ENCODE assay signal across 14 cellular contexts in the genomic region with DNA sequence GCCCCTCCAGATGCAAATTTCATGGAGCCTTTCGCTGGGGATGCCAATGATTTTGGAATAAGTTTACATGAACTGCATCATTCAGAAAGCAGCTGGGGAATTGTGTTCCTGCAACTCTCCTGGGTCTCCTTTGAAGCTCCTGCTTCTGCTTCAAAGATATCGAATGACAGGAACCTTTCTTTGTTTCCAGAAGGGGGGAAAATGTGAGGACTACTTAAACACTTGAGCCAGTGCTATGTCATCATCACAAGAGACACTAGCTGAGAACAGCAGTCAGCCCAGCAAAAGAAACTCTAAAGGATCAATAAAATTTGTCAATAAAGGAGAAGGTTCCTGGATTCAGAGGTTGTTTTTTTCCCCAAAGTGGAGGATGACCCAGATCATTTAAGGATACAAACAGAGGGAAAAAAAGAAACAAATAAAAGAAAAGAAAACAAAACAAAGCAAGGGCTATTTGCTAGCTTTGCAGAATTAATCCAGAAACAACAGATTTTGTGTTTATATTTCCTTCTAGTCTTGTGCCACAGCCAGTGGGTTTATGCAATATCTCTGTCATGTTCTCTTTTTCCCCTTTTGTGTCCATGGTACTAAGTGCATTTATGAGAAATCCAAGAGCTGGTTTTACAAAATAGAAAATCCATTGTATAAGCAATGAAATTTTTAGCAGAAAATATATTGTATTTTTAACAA.
A peak's percentile ranks its signal among the peaks of the same experiment; 100 is the strongest.
DNase-seq lines count a peak whose midpoint lies in the region; ATAC-seq, FAIRE-seq and TF ChIP-seq lines count a peak whose summit lies in the region.
"Had no signal": no experiment of that assay in that cellular context is flagged by ENCODE, and none has a peak within 500 bp of the region (broad histone marks: within the 10 kb centered on the region; RNA-seq: fewer than 3 reads in every experiment).

No MANE protein-coding gene starts in this region.

- no peak overlapping the region for H3K4ac ChIP-seq in H1 (replicated peaks; ENCODE audit: insufficient read length, low read depth, low read length)

- no peak overlapping the region for H4K8ac ChIP-seq in H1 (ENCODE audit: extremely low read depth, insufficient read depth, low read length)

- no peaks in the 10 kb centered on the region for H3K9me2 ChIP-seq in Karpas-422 (replicated peaks; ENCODE audit: insufficient read depth, low read length)

- DNase-seq in Karpas-422 = no peak
- DNase-seq in NCI-H2227 treated with DMSO at 0.1 percent for 48 hours (lab: John Stamatoyannopoulos, UW) = peak; percentile 48
- no peak for DNase-seq in H1 (ENCODE audit: low read depth in 1 of 2, low spot score in 2 of 2)
- DNase-seq in osteoblast (ENCODE audit: insufficient read length, low spot score, missing footprints) = no peak
- DNase-seq in HT-29 (ENCODE audit: low spot score) = no peak
- DNase-seq: activated T-cell treated with anti-CD3 and anti-CD28 coated beads, Interleukin-2, amount 50 U/mL, for 48 hours; stimulated activated CD4-positive, alpha-beta T cell treated with anti-CD3 and anti-CD28 coated beads, Interleukin-1b, Interleukin-23, amount 100 ng/mL, for 48 hours; stimulated activated naive CD8-positive, alpha-beta T cell treated with anti-CD3 and anti-CD28 coated beads, Interleukin-15, Interleukin-2, amounts not matched to agents 100 U/mL and 50 U/mL, for 24 hours had no signal

- H3K27ac ChIP-seq in Karpas-422 (ENCODE audit: low read length) (peak overlapping the region; percentile 91), H1 (ENCODE audit: low read depth, low read length) (no peak overlapping the region), osteoblast (ENCODE audit: low read depth, low read length) (peak overlapping the region; percentile 34)
- H3K27ac ChIP-seq: HL-60, neutrophil had no signal

- ATAC-seq in GM18858 (IDR thresholded peaks at IDR 0.05; ENCODE audit: unreplicated experiment) (no peak), GM21528 (IDR thresholded peaks at IDR 0.05; ENCODE audit: low FRiP score, unreplicated experiment) (no peak)
- no peak for ATAC-seq in activated CD4-positive, CD25-positive, alpha-beta regulatory T cell treated with anti-CD3 and anti-CD28 coated beads, Interleukin-2, amount 50 U/mL, for 24 hours
- ATAC-seq: Right ventricle myocardium inferior; stimulated activated naive CD8-positive, alpha-beta T cell treated with anti-CD3 and anti-CD28 coated beads, Interleukin-15, Interleukin-2, amounts not matched to agents 100 U/mL and 50 U/mL, for 24 hours had no signal

- 5% methylated on average over 2 of the region's 2 CpGs; no CpG with 5 or more reads in 1 of the 2 experiments for WGBS in H1 (ENCODE audit: extremely low coverage in 1 of 2, insufficient coverage in 1 of 2, insufficient read length in 1 of 2, insufficient replicate concordance in 2 of 2, low coverage in 1 of 2, low lambda C conversion rate in 2 of 2, missing lambda C conversion rate in 1 of 2), 2 experiments

- H3K27me3 ChIP-seq in Karpas-422 (ENCODE audit: low read length) = no peaks in the 10 kb centered on the region
- H3K27me3 ChIP-seq in H1 (replicated peaks in 1 of 4; ENCODE audit: control insufficient read depth in 3 of 4, extremely low read depth in 1 of 4, insufficient read depth in 3 of 4, low read length in 3 of 4) = no peaks in the 10 kb centered on the region
- H3K27me3 ChIP-seq in osteoblast (ENCODE audit: insufficient read depth, low read length) = no peaks in the 10 kb centered on the region
- H3K27me3 ChIP-seq: neutrophil had no signal

- H3K79me2 ChIP-seq in Karpas-422 (ENCODE audit: low read length) = no peaks in the 10 kb centered on the region
- H3K79me2 ChIP-seq in H1 (ENCODE audit: control insufficient read depth in 1 of 2, insufficient read depth in 2 of 2, low read length in 2 of 2) = no peaks in the 10 kb centered on the region
- H3K79me2 ChIP-seq in osteoblast (ENCODE audit: insufficient read depth, low read length) = no peaks in the 10 kb centered on the region

- H2BK20ac ChIP-seq in H1 (ENCODE audit: low read length) = no peak overlapping the region

- no peaks in the 10 kb centered on the region for H3K36me3 ChIP-seq in Karpas-422 (ENCODE audit: insufficient read depth, low read length)
- no peaks in the 10 kb centered on the region for H3K36me3 ChIP-seq in H1 (ENCODE audit: control insufficient read depth in 2 of 4, insufficient read depth in 4 of 4, low read length in 3 of 4)
- no peaks in the 10 kb centered on the region for H3K36me3 ChIP-seq in osteoblast (ENCODE audit: insufficient read depth, low read length)
- H3K36me3 ChIP-seq: neutrophil had no signal

- no peak overlapping the region for H3K14ac ChIP-seq in H1 (ENCODE audit: insufficient read length)

- H3K9ac ChIP-seq in Karpas-422 (ENCODE audit: low read length) (peak overlapping the region; percentile 18), H1 (replicated peaks in 1 of 4; ENCODE audit: extremely low read depth in 1 of 4, low read depth in 3 of 4, low read length in 3 of 4) (no peak overlapping the region)

- no peak overlapping the region for H2AFZ ChIP-seq in Karpas-422 (ENCODE audit: low read length)
- no peak overlapping the region for H2AFZ ChIP-seq in H1 (ENCODE audit: low read length)
- no peak overlapping the region for H2AFZ ChIP-seq in osteoblast (ENCODE audit: low read length)

- H3K56ac ChIP-seq in H1 (replicated peaks; ENCODE audit: insufficient read length, low read depth, low read length) = no peak overlapping the region

- no peak overlapping the region for H2BK5ac ChIP-seq in H1 (ENCODE audit: low read depth, low read length)

- H2AK5ac ChIP-seq in H1 (ENCODE audit: low read depth, low read length) = no peak overlapping the region

- no peak for TF ChIP-seq RAD21 in H1 (IDR thresholded peaks at IDR 0.05 in 1 of 2, conservative IDR thresholded peaks at IDR 0.05 in 1 of 2; ENCODE audit: low read depth in 2 of 2, low read length in 2 of 2)

- H3K9me3 ChIP-seq in Karpas-422 (ENCODE audit: low read length) = peaks cover 5% of the 10 kb centered on the region; the same call in 1 of the 2 replicates
- no peaks in the 10 kb centered on the region for H3K9me3 ChIP-seq in H1 (ENCODE audit: insufficient read depth in 2 of 2, low read depth in 1 of 2, low read length in 1 of 2)
- H3K9me3 ChIP-seq in osteoblast (ENCODE audit: low read depth, low read length) = no peaks in the 10 kb centered on the region
- H3K9me3 ChIP-seq: neutrophil had no signal

- TF ChIP-seq POLR2A in H1 (IDR thresholded peaks at IDR 0.05; ENCODE audit: control extremely low read depth in 1 of 2, low read depth in 2 of 2, low read length in 2 of 2) = no peak

- no peak overlapping the region for H4K5ac ChIP-seq in H1 (ENCODE audit: insufficient read length, low read depth, low read length)

- H3K4me3 ChIP-seq in Karpas-422 (ENCODE audit: low read length) = no peak overlapping the region
- no peak overlapping the region; a peak in 2 of 8 replicates for H3K4me3 ChIP-seq in H1 (ENCODE audit: extremely low read depth in 1 of 4, insufficient read depth in 2 of 4, low read depth in 3 of 4, low read length in 4 of 4)
- H3K4me3 ChIP-seq in osteoblast (ENCODE audit: insufficient read depth, low read length) = no peak overlapping the region

- TF ChIP-seq CTCF in H1 (IDR thresholded peaks at IDR 0.05; ENCODE audit: control extremely low read depth in 1 of 3, insufficient read depth in 1 of 3, low read depth in 1 of 3, low read length in 3 of 3) = no peak
- TF ChIP-seq CTCF in osteoblast (IDR thresholded peaks at IDR 0.05; ENCODE audit: extremely low read depth, low read depth, low read length) = no peak

- H3K4me2 ChIP-seq in Karpas-422 (ENCODE audit: low read depth, low read length, poor library complexity, severe bottlenecking) = peak overlapping the region; percentile 32
- H3K4me2 ChIP-seq in H1 (ENCODE audit: insufficient read depth in 1 of 2, low read depth in 2 of 2, low read length in 2 of 2) = peak overlapping the region; percentile 13 to 24; a peak in 2 of 4 replicates
- H3K4me2 ChIP-seq in osteoblast (ENCODE audit: insufficient read depth, low read length) = peak overlapping the region; percentile 46

- POLR2A ChIA-PET in H1 (lab: Charles Lee; ENCODE audit: partially characterized antibody) = no interaction called here

- no peak overlapping the region for H3K23ac ChIP-seq in H1 (ENCODE audit: insufficient read length)

- no peak overlapping the region for H3K18ac ChIP-seq in H1 (ENCODE audit: extremely low read depth, low read length)

- no peak overlapping the region for H2BK120ac ChIP-seq in H1 (replicated peaks; ENCODE audit: low read depth, low read length)

- no peak overlapping the region for H2BK12ac ChIP-seq in H1 (ENCODE audit: low read depth, low read length)

- H3K4me1 ChIP-seq in Karpas-422 (ENCODE audit: low read length) (peaks cover 57% of the 10 kb centered on the region), H1 (replicated peaks in 1 of 4; ENCODE audit: control insufficient read depth in 3 of 4, insufficient read depth in 4 of 4, low read length in 3 of 4) (peaks cover 8 to 26% (median 17%) of the 10 kb centered on the region in 4 experiments; a peak in 5 of 7 replicates), osteoblast (ENCODE audit: insufficient read depth, low read length) (peaks cover 36% of the 10 kb centered on the region)

- H3K79me1 ChIP-seq in H1 (ENCODE audit: low read depth, low read length) = no peaks in the 10 kb centered on the region

- H4K91ac ChIP-seq in H1 (replicated peaks; ENCODE audit: insufficient read length, low read length) = no peak overlapping the region

- no peaks in the 10 kb centered on the region for H3K23me2 ChIP-seq in H1 (ENCODE audit: low read depth, low read length)

- no peak for FAIRE-seq in H1 (lab: Jason Lieb, UNC)

- no peaks in the 10 kb centered on the region for H4K20me1 ChIP-seq in Karpas-422 (ENCODE audit: insufficient read depth, low read depth, low read length)
- no peaks in the 10 kb centered on the region for H4K20me1 ChIP-seq in H1 (replicated peaks in 1 of 2; ENCODE audit: control insufficient read depth in 1 of 2, insufficient read depth in 2 of 2, low read length in 2 of 2)
- H4K20me1 ChIP-seq in osteoblast (ENCODE audit: insufficient read depth, low read length) = no peaks in the 10 kb centered on the region

- H2BK15ac ChIP-seq in H1 (ENCODE audit: low read length) = no peak overlapping the region

- TF ChIP-seq EP300 in H1 (IDR thresholded peaks at IDR 0.05; ENCODE audit: borderline replicate concordance in 1 of 2, low read depth in 2 of 2, low read length in 2 of 2) = no peak

- CTCF ChIA-PET in H1 (lab: Charles Lee; ENCODE audit: partially characterized antibody) = interaction anchor here (0.7 to 2.3 kb wide), 4 partner anchors 28 to 42 kb away, joined by 3 to 8 read pairs (median 6); no protein-coding TSS in a partner anchor

TF ChIP-seq in H1, 55 proteins besides CTCF, POLR2A, EP300 and RAD21:
- TF ChIP-seq CEBPB (IDR thresholded peaks at IDR 0.05; ENCODE audit: low read depth, low read length) (peak; percentile 52; the same call in 1 of the 2 replicates), SP1 (IDR thresholded peaks at IDR 0.05; ENCODE audit: low read depth, low read length) (no peak)
